Comparison of ENCODE assay signal across 25 cellular contexts in the genomic region with DNA sequence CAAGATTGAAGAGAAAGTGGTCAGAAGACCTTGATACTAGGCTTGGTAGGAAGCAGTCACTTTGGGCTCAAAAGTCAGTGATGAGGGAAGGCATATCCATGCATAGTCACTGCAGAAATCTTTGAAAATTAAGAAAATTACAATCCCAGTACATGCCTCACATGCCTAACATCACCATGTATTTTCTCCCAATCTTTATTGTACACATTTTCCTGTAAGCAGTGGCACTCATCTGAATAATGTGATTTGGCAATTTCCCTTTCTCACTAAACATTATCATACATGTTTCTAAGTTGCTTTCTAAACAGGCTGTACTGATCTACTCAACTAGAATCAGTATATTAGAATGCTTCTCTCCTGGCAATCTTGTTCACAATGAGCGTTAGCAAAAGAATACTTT.
"Had no signal": no experiment of that assay in that cellular context is flagged by ENCODE, and none has a peak within 500 bp of the region (broad histone marks: within the 10 kb centered on the region; RNA-seq: fewer than 3 reads in every experiment).

No MANE protein-coding gene starts in this region.

- ATAC-seq: activated CD8-positive, alpha-beta T cell treated with anti-CD3 and anti-CD28 coated beads for 36 hours; body of pancreas; esophagus mucosa; gastroesophageal sphincter; left cardiac atrium; left ventricle myocardium superior; sciatic nerve; stimulated activated effector memory CD8-positive, alpha-beta T cell treated with anti-CD3 and anti-CD28 coated beads, Interleukin-12 subunit alpha, Interleukin-12 subunit beta, amount 100 ng/mL, for 72 hours; stimulated activated naive CD8-positive, alpha-beta T cell treated with anti-CD3 and anti-CD28 coated beads, Interleukin-15, amount 100 ng/mL, for 72 hours had no signal

- H3K27ac ChIP-seq: body of pancreas, cardiac muscle cell, coronary artery, gastroesophageal sphincter, hepatocyte, ovary, uterus had no signal

- DNase-seq: activated B cell treated with CpG ODN at 0.5 μM for 24 hours; activated CD4-positive, alpha-beta T cell treated with anti-CD3 and anti-CD28 coated beads, Interleukin-2, amount 50 U/mL, for 1 hour; activated naive CD4-positive, alpha-beta T cell; activated T-cell treated with anti-CD3 and anti-CD28 coated beads, Interleukin-2, amount 50 U/mL, for 4 hours; body of pancreas; cerebellar nuclear complex; endodermal cell; left cardiac atrium; left ventricle myocardium superior; midbrain; ovary; retina; small intestine; stimulated activated CD4-positive, alpha-beta T cell treated with anti-CD3 and anti-CD28 coated beads, Interleukin-4, amount 100 ng/mL, for 24 hours; stimulated activated naive CD8-positive, alpha-beta T cell treated with anti-CD3 and anti-CD28 coated beads, Interleukin-15, amount 100 ng/mL, for 72 hours; substantia nigra; uterus had no signal

- H3K36me3 ChIP-seq: cardiac muscle cell, gastroesophageal sphincter, ovary, uterus had no signal

- H2AFZ ChIP-seq: hepatocyte had no signal

- H3K4me2 ChIP-seq: hepatocyte had no signal

- H3K27me3 ChIP-seq: body of pancreas, ovary, uterus had no signal

- H3K79me2 ChIP-seq: hepatocyte had no signal

- H3K4me3 ChIP-seq: body of pancreas, cardiac muscle cell, coronary artery, gastroesophageal sphincter, hepatocyte, ovary, uterus had no signal

- H3K4me1 ChIP-seq: uterus had no signal

- H3K9me3 ChIP-seq: body of pancreas, gastroesophageal sphincter, ovary, uterus had no signal
